ENCODE assay signal across 26 cellular contexts in the genomic region with DNA sequence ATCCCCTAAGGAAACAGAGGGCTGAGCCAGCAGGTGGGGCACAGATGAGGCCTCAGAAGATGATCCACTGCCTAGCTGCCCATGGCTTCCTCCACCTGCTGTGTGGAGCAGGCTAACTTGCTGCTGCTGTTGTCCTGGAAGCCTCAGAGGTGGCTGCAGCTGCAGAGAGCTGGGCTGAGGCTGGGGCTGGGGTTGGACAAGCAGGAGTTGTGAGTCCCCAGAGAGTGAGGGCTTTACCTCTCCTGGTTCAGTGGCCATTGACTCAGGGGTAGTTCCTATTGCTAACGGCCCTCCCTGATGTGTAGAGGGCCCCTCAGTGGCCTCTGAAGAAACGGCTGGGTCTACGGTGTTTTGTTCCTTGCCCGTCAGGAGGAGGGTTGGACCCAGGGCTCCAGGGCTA. TPM values are rescaled to one million over a fixed set of nuclear protein-coding genes. Genes with fewer than 3 reads are reported as not detected.
DNase-seq lines count a peak whose midpoint lies in the region; ATAC-seq, FAIRE-seq and TF ChIP-seq lines count a peak whose summit lies in the region.
"Had no signal": no experiment of that assay in that cellular context is flagged by ENCODE, and none has a peak within 500 bp of the region (broad histone marks: within the 10 kb centered on the region; RNA-seq: fewer than 3 reads in every experiment).

No MANE protein-coding gene starts in this region.

- H3K36me3 Mint-ChIP-seq in activated naive CD8-positive, alpha-beta T cell, result no peaks in the 10 kb centered on the region
- H3K36me3 Mint-ChIP-seq in activated naive CD8-positive, alpha-beta T cell treated with anti-CD3 and anti-CD28 coated beads for 36 hours, result peaks cover 14% of the 10 kb centered on the region
- peaks cover 33% of the 10 kb centered on the region for H3K36me3 Mint-ChIP-seq in central memory CD8-positive, alpha-beta T cell (ENCODE audit: insufficient read depth)
- peaks cover 38% of the 10 kb centered on the region for H3K36me3 Mint-ChIP-seq in activated T-helper 1 cell treated with anti-CD3 and anti-CD28 coated beads, Interleukin-12 subunit alpha, Interleukin-12 subunit beta, Interleukin-2, Interleukin-4 antibody, amounts not matched to agents 30 ng/mL and 10 ng/mL and 1 ng/mL, durations not matched to agents 14 hours and 24 hours and 36 hours (ENCODE audit: low read depth)

- H3K27me3 Mint-ChIP-seq in activated naive CD8-positive, alpha-beta T cell, result no peaks in the 10 kb centered on the region
- H3K27me3 Mint-ChIP-seq in activated naive CD8-positive, alpha-beta T cell treated with anti-CD3 and anti-CD28 coated beads for 36 hours, result no peaks in the 10 kb centered on the region
- H3K27me3 Mint-ChIP-seq in central memory CD8-positive, alpha-beta T cell, result no peaks in the 10 kb centered on the region
- H3K27me3 Mint-ChIP-seq in activated T-helper 1 cell treated with anti-CD3 and anti-CD28 coated beads, Interleukin-12 subunit alpha, Interleukin-12 subunit beta, Interleukin-2, Interleukin-4 antibody, amounts not matched to agents 30 ng/mL and 10 ng/mL and 1 ng/mL, durations not matched to agents 14 hours and 24 hours and 36 hours (ENCODE audit: insufficient read depth), result no peaks in the 10 kb centered on the region
- H3K27me3 Mint-ChIP-seq: CD4-positive, CD25-positive, alpha-beta regulatory T cell had no signal

- H3K27ac ChIP-seq in kidney (ENCODE audit: low read depth in 2 of 2, low read length in 2 of 2) (no peak overlapping the region), psoas muscle (no peak overlapping the region)
- H3K27ac ChIP-seq: BLaER1, KMS-11 had no signal

- no peak for FAIRE-seq in kidney (lab: Jason Lieb, UNC)

- H3K4me3 Mint-ChIP-seq in activated naive CD8-positive, alpha-beta T cell, result no peak overlapping the region
- no peak overlapping the region for H3K4me3 Mint-ChIP-seq in activated naive CD8-positive, alpha-beta T cell treated with anti-CD3 and anti-CD28 coated beads for 36 hours
- no peak overlapping the region for H3K4me3 Mint-ChIP-seq in central memory CD8-positive, alpha-beta T cell
- no peak overlapping the region for H3K4me3 Mint-ChIP-seq in activated T-helper 1 cell treated with anti-CD3 and anti-CD28 coated beads, Interleukin-12 subunit alpha, Interleukin-12 subunit beta, Interleukin-2, Interleukin-4 antibody, amounts not matched to agents 30 ng/mL and 10 ng/mL and 1 ng/mL, durations not matched to agents 14 hours and 24 hours and 36 hours
- H3K4me3 Mint-ChIP-seq: CD4-positive, CD25-positive, alpha-beta regulatory T cell; HFFc6 had no signal

- H3K27ac Mint-ChIP-seq in activated naive CD8-positive, alpha-beta T cell, result peak overlapping the region; percentile 6
- no peak overlapping the region for H3K27ac Mint-ChIP-seq in activated naive CD8-positive, alpha-beta T cell treated with anti-CD3 and anti-CD28 coated beads for 36 hours
- peak overlapping the region; percentile 29 for H3K27ac Mint-ChIP-seq in central memory CD8-positive, alpha-beta T cell (ENCODE audit: low read depth)
- no peak overlapping the region for H3K27ac Mint-ChIP-seq in activated T-helper 1 cell treated with anti-CD3 and anti-CD28 coated beads, Interleukin-12 subunit alpha, Interleukin-12 subunit beta, Interleukin-2, Interleukin-4 antibody, amounts not matched to agents 30 ng/mL and 10 ng/mL and 1 ng/mL, durations not matched to agents 14 hours and 24 hours and 36 hours
- H3K27ac Mint-ChIP-seq: HFFc6 had no signal

- no peak for TF ChIP-seq CTCF in kidney (IDR thresholded peaks at IDR 0.05; ENCODE audit: borderline replicate concordance, extremely low read depth, insufficient read depth)
- no peak for TF ChIP-seq CTCF in psoas muscle (IDR thresholded peaks at IDR 0.05)

- no peaks in the 10 kb centered on the region for H3K9me3 Mint-ChIP-seq in activated naive CD8-positive, alpha-beta T cell (ENCODE audit: low read depth)
- no peaks in the 10 kb centered on the region for H3K9me3 Mint-ChIP-seq in activated naive CD8-positive, alpha-beta T cell treated with anti-CD3 and anti-CD28 coated beads for 36 hours
- no peaks in the 10 kb centered on the region for H3K9me3 Mint-ChIP-seq in central memory CD8-positive, alpha-beta T cell
- H3K9me3 Mint-ChIP-seq in activated T-helper 1 cell treated with anti-CD3 and anti-CD28 coated beads, Interleukin-12 subunit alpha, Interleukin-12 subunit beta, Interleukin-2, Interleukin-4 antibody, amounts not matched to agents 30 ng/mL and 10 ng/mL and 1 ng/mL, durations not matched to agents 14 hours and 24 hours and 36 hours, result no peaks in the 10 kb centered on the region
- H3K9me3 Mint-ChIP-seq: CD4-positive, CD25-positive, alpha-beta regulatory T cell; HFFc6 had no signal

- H3K4me3 ChIP-seq in kidney (ENCODE audit: low read length in 2 of 2) (no peak overlapping the region), psoas muscle (no peak overlapping the region)
- H3K4me3 ChIP-seq: BLaER1, HAP-1 had no signal

- H3K27me3 ChIP-seq in psoas muscle (ENCODE audit: insufficient read depth in 3 of 3, low read length in 2 of 3), result no peaks in the 10 kb centered on the region
- H3K27me3 ChIP-seq: BLaER1 had no signal

- no peak for DNase-seq in activated naive CD8-positive, alpha-beta T cell treated with anti-CD3 and anti-CD28 coated beads for 36 hours
- no peak for DNase-seq in central memory CD8-positive, alpha-beta T cell (ENCODE audit: low spot score in 2 of 2)
- DNase-seq in kidney (peak; percentile 40), psoas muscle (no peak)
- DNase-seq in activated T-helper 1 cell treated with anti-CD3 and anti-CD28 coated beads, Interleukin-12 subunit alpha, Interleukin-12 subunit beta, Interleukin-2, Interleukin-4 antibody, amounts not matched to agents 30 ng/mL and 10 ng/mL and 1 ng/mL, durations not matched to agents 14 hours and 24 hours and 36 hours (ENCODE audit: low spot score), result no peak
- DNase-seq: CD4-positive, CD25-positive, alpha-beta regulatory T cell; GOT3; HFFc6; IMR-90; MM.1S; NCI-H1048; NCI-H1417; NCI-H1694; NCI-H2029 treated with DMSO at 0.1 percent for 48 hours; NCI-H446 treated with DMSO at 0.1 percent for 48 hours; NCI-H526; NCI-H82; NK-92 treated with Interleukin-12 subunit alpha and Interleukin-12 subunit beta, amount 100 ng/mL, for 24 hours; RPMI8226; SHP77 had no signal

- WGBS in psoas muscle, 3 donors, result 57 to 61% (median 58%) methylated on average over 4 of the region's 4 CpGs

- no peak overlapping the region for H3K9ac ChIP-seq in kidney (ENCODE audit: low read length in 2 of 2)
- H3K9ac ChIP-seq: BLaER1, KMS-11 had no signal

- no peaks in the 10 kb centered on the region for H3K4me1 Mint-ChIP-seq in activated naive CD8-positive, alpha-beta T cell (ENCODE audit: low read depth)
- H3K4me1 Mint-ChIP-seq in activated naive CD8-positive, alpha-beta T cell treated with anti-CD3 and anti-CD28 coated beads for 36 hours, result no peaks in the 10 kb centered on the region
- peaks cover 10% of the 10 kb centered on the region for H3K4me1 Mint-ChIP-seq in central memory CD8-positive, alpha-beta T cell
- H3K4me1 Mint-ChIP-seq in activated T-helper 1 cell treated with anti-CD3 and anti-CD28 coated beads, Interleukin-12 subunit alpha, Interleukin-12 subunit beta, Interleukin-2, Interleukin-4 antibody, amounts not matched to agents 30 ng/mL and 10 ng/mL and 1 ng/mL, durations not matched to agents 14 hours and 24 hours and 36 hours (ENCODE audit: low read depth), result no peaks in the 10 kb centered on the region

- intact Hi-C loops in kidney (cut with DNase I) (no loop called here), psoas muscle (cut with DNase I) (no loop called here)
- intact Hi-C loops in activated T-helper 1 cell treated with anti-CD3 and anti-CD28 coated beads, Interleukin-12 subunit alpha, Interleukin-12 subunit beta, Interleukin-2, Interleukin-4 antibody, amounts not matched to agents 30 ng/mL and 10 ng/mL and 1 ng/mL, durations not matched to agents 14 hours and 24 hours and 36 hours (cut with micrococcal nuclease), result no loop called here

- H3K4me1 ChIP-seq in kidney (ENCODE audit: control insufficient read depth in 1 of 2, insufficient read depth in 1 of 2, low read depth in 1 of 2, low read length in 2 of 2) (no peaks in the 10 kb centered on the region), psoas muscle (no peaks in the 10 kb centered on the region)
- H3K4me1 ChIP-seq: BLaER1, HAP-1 had no signal

- ATAC-seq in central memory CD8-positive, alpha-beta T cell (replicated peaks; ENCODE audit: extremely low read depth, poor library complexity, severe bottlenecking), result no peak
- ATAC-seq in HG02759 (IDR thresholded peaks at IDR 0.05; ENCODE audit: unreplicated experiment), result no peak
- ATAC-seq in psoas muscle, result no peak

- H3K36me3 ChIP-seq in kidney (ENCODE audit: control insufficient read depth in 1 of 2, insufficient read depth in 2 of 2, low read length in 2 of 2) (peaks cover 43 to 49% of the 10 kb centered on the region in 2 donors), psoas muscle (ENCODE audit: insufficient read depth in 1 of 2, low read depth in 1 of 2) (peaks cover 10 to 98% of the 10 kb centered on the region in 2 donors)

- no peaks in the 10 kb centered on the region for H3K9me3 ChIP-seq in kidney (ENCODE audit: control insufficient read depth in 1 of 2, low read length in 2 of 2)
- H3K9me3 ChIP-seq in psoas muscle, result no peaks in the 10 kb centered on the region
- H3K9me3 ChIP-seq: BLaER1, HAP-1 had no signal

RNA-seq across cellular contexts. Expression of a gene that starts 13.7 kb away (rescaled TPM):
- total RNA-seq in activated naive CD8-positive, alpha-beta T cell treated with anti-CD3 and anti-CD28 coated beads for 36 hours, result 10 to 100 TPM; 57.9 to 60.9 TPM
- 57.1 TPM for total RNA-seq in kidney
- polyA plus RNA-seq in kidney (ENCODE audit: insufficient read depth, low read depth, low replicate concordance), result 58.4 TPM
- total RNA-seq in psoas muscle, result 10 to 100 TPM; 49.5 to 91.6 (median 70.6) TPM
- polyA plus RNA-seq in psoas muscle, result 100 to 1,000 TPM in 1 of 3 donors, 10 to 100 TPM in 2; 67.5 to 105 (median 86.5) TPM
- total RNA-seq in activated T-helper 1 cell treated with anti-CD3 and anti-CD28 coated beads, Interleukin-12 subunit alpha, Interleukin-12 subunit beta, Interleukin-2, Interleukin-4 antibody, amounts not matched to agents 30 ng/mL and 10 ng/mL and 1 ng/mL, durations not matched to agents 14 hours and 24 hours and 36 hours, result 85.0 and 85.1 TPM in 2 replicates

RNA-seq across cellular contexts. Expression of a gene that starts 28.3 kb away (rescaled TPM):
- 10 to 100 TPM; 45.3 to 47.5 TPM for total RNA-seq in activated naive CD8-positive, alpha-beta T cell treated with anti-CD3 and anti-CD28 coated beads for 36 hours
- 89.9 TPM for total RNA-seq in kidney
- 5.0 TPM for polyA plus RNA-seq in kidney (ENCODE audit: insufficient read depth, low read depth, low replicate concordance)
- 10 to 100 TPM; 62.6 to 69.8 (median 65.1) TPM for total RNA-seq in psoas muscle
- polyA plus RNA-seq in psoas muscle, result 10 to 100 TPM; 10.8 to 65.8 (median 13.9) TPM
- total RNA-seq in activated T-helper 1 cell treated with anti-CD3 and anti-CD28 coated beads, Interleukin-12 subunit alpha, Interleukin-12 subunit beta, Interleukin-2, Interleukin-4 antibody, amounts not matched to agents 30 ng/mL and 10 ng/mL and 1 ng/mL, durations not matched to agents 14 hours and 24 hours and 36 hours, result 107 and 109 TPM in 2 replicates

RNA-seq across cellular contexts. Expression of a gene that starts 33.1 kb away (rescaled TPM):
- total RNA-seq in activated naive CD8-positive, alpha-beta T cell treated with anti-CD3 and anti-CD28 coated beads for 36 hours, result 1 to 10 TPM; 1.3 to 1.4 TPM
- total RNA-seq in kidney (not detected), psoas muscle (100 to 1,000 TPM in 2 of 4 donors, 10 to 100 TPM in 2; 11.2 to 485 (median 123) TPM)
- polyA plus RNA-seq in kidney (ENCODE audit: insufficient read depth, low read depth, low replicate concordance) (27.0 TPM), psoas muscle (100 to 1,000 TPM in 1 of 3 donors, 10 to 100 TPM in 2; 43.0 to 126 (median 72.6) TPM)
- total RNA-seq in activated T-helper 1 cell treated with anti-CD3 and anti-CD28 coated beads, Interleukin-12 subunit alpha, Interleukin-12 subunit beta, Interleukin-2, Interleukin-4 antibody, amounts not matched to agents 30 ng/mL and 10 ng/mL and 1 ng/mL, durations not matched to agents 14 hours and 24 hours and 36 hours, result 0.78 and 1.1 TPM in 2 replicates
- polyA plus RNA-seq: CD4-positive, CD25-positive, alpha-beta regulatory T cell had no signal

RNA-seq across cellular contexts. Expression of a gene that starts 37.5 kb away (rescaled TPM):
- total RNA-seq in activated naive CD8-positive, alpha-beta T cell treated with anti-CD3 and anti-CD28 coated beads for 36 hours, result 10 to 100 TPM; 11.0 to 13.2 TPM
- total RNA-seq in kidney, result 0.69 TPM
- 0.52 TPM for polyA plus RNA-seq in kidney (ENCODE audit: insufficient read depth, low read depth, low replicate concordance)
- under 1 TPM in 1 of 4 donors, not detected in 3; 0.97 TPM for total RNA-seq in psoas muscle
- polyA plus RNA-seq in psoas muscle, result 1 to 10 TPM in 1 of 3 donors, under 1 TPM in 2; 0.21 to 1.2 (median 0.57) TPM
- total RNA-seq in activated T-helper 1 cell treated with anti-CD3 and anti-CD28 coated beads, Interleukin-12 subunit alpha, Interleukin-12 subunit beta, Interleukin-2, Interleukin-4 antibody, amounts not matched to agents 30 ng/mL and 10 ng/mL and 1 ng/mL, durations not matched to agents 14 hours and 24 hours and 36 hours, result 8.6 and 10.7 TPM in 2 replicates

RNA-seq across cellular contexts. Expression of a gene that starts 54.2 kb away (rescaled TPM):
- not detected for total RNA-seq in activated naive CD8-positive, alpha-beta T cell treated with anti-CD3 and anti-CD28 coated beads for 36 hours
- total RNA-seq in kidney, result not detected
- not detected for polyA plus RNA-seq in kidney (ENCODE audit: insufficient read depth, low read depth, low replicate concordance)
- not detected for total RNA-seq in psoas muscle
- not detected for polyA plus RNA-seq in psoas muscle
- total RNA-seq in activated T-helper 1 cell treated with anti-CD3 and anti-CD28 coated beads, Interleukin-12 subunit alpha, Interleukin-12 subunit beta, Interleukin-2, Interleukin-4 antibody, amounts not matched to agents 30 ng/mL and 10 ng/mL and 1 ng/mL, durations not matched to agents 14 hours and 24 hours and 36 hours, result 0.21 and 0.24 TPM in 2 replicates
- total RNA-seq: G401, HFFc6, IMR-90 had no signal
- polyA plus RNA-seq: IMR-90 had no signal

Comparison
In these comparisons a context has a peak if more than half of its experiments do, and no peak if none do; other contexts are left out.
1. H3K27ac Mint-ChIP-seq: peak in activated naive CD8-positive, alpha-beta T cell (single experiment) and central memory CD8-positive, alpha-beta T cell (single experiment); none in activated naive CD8-positive, alpha-beta T cell treated with anti-CD3 and anti-CD28 coated beads for 36 hours (single experiment) and activated T-helper 1 cell treated with anti-CD3 and anti-CD28 coated beads, Interleukin-12 subunit alpha, Interleukin-12 subunit beta, Interleukin-2, Interleukin-4 antibody, amounts not matched to agents 30 ng/mL and 10 ng/mL and 1 ng/mL, durations not matched to agents 14 hours and 24 hours and 36 hours (single experiment).